28 cellular contexts compared by ENCODE assay signal in the genomic region with DNA sequence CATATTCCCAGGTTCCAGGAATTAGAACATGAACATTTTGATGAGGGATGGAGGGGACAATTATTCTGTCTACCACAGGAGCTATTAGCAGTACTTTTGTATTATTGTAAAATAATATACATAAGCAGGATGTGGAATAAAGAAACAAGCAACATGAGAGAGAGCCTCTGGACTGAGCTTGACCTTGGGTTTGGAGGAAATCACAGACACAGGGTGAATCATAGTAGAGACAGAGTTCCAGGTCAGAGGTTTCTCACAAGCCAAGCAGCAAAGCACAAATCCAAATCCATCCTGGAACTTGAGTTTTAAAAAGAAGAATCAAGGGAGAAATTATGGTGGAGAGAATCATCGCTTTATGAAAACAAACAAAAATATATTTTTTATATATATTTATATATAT. TPM values are rescaled to one million over a fixed set of nuclear protein-coding genes. Genes with fewer than 3 reads are reported as not detected.
DNase-seq lines count a peak whose midpoint lies in the region; TF ChIP-seq lines count a peak whose summit lies in the region.
"Had no signal": no experiment of that assay in that cellular context is flagged by ENCODE, and none has a peak within 500 bp of the region (broad histone marks: within the 10 kb centered on the region; RNA-seq: fewer than 3 reads in every experiment).

No MANE protein-coding gene starts in this region.

- H3K36me3 Mint-ChIP-seq in neural progenitor cell, result no peaks in the 10 kb centered on the region
- H3K36me3 Mint-ChIP-seq: T-cell had no signal

- TF ChIP-seq CTCF in adrenal gland (IDR thresholded peaks at IDR 0.05) (no peak), fibroblast of villous mesenchyme (IDR thresholded peaks at IDR 0.05; ENCODE audit: insufficient read depth, low read depth, low read length) (no peak), neural progenitor cell (IDR thresholded peaks at IDR 0.05) (no peak)

- H3K36me3 ChIP-seq in ACC112 (ENCODE audit: insufficient read depth, low read length) (no peaks in the 10 kb centered on the region), GM23248 (ENCODE audit: low read depth) (no peaks in the 10 kb centered on the region), adrenal gland (replicated peaks in 1 of 2) (no peaks in the 10 kb centered on the region), neural progenitor cell (no peaks in the 10 kb centered on the region)
- H3K36me3 ChIP-seq: suprapubic skin had no signal

- H3K79me2 ChIP-seq in ACC112 (ENCODE audit: control insufficient read depth, insufficient read depth, low read length, unreplicated experiment) (no peaks in the 10 kb centered on the region), GM23248 (ENCODE audit: insufficient read depth) (no peaks in the 10 kb centered on the region), neural progenitor cell (ENCODE audit: low read depth) (no peaks in the 10 kb centered on the region)

- H3K4me1 ChIP-seq in ACC112 (ENCODE audit: control insufficient read depth, insufficient read depth, low read length, unreplicated experiment) (peaks cover 23% of the 10 kb centered on the region), GM23248 (ENCODE audit: insufficient read depth) (peaks cover 17% of the 10 kb centered on the region), adrenal gland (replicated peaks in 1 of 2) (no peaks in the 10 kb centered on the region), neural progenitor cell (no peaks in the 10 kb centered on the region)

- peak; percentile 53 for DNase-seq in GM23248
- DNase-seq in adrenal gland, result peak in 4 of 7 donors; percentile 11 to 28 (median 23)
- DNase-seq in fibroblast of villous mesenchyme (ENCODE audit: low read depth), result peak; percentile 59
- no peak for DNase-seq in NCI-H82 treated with DMSO at 0.1 percent for 48 hours (lab: John Stamatoyannopoulos, UW; ENCODE audit: unreplicated experiment)
- DNase-seq in neural progenitor cell (ENCODE audit: low spot score), result no peak
- no peak for DNase-seq in NCI-H1105 treated with DMSO at 0.1 percent for 48 hours (lab: John Stamatoyannopoulos, UW)
- no peak for DNase-seq in DMS153 treated with DMSO at 0.1 percent for 48 hours (lab: John Stamatoyannopoulos, UW; ENCODE audit: unreplicated experiment)
- DNase-seq: activated CD4-positive, alpha-beta memory T cell treated with anti-CD3 and anti-CD28 coated beads, Interleukin-2, amount 10 ng/mL, durations not matched to agents 7 days and 5 days; activated effector memory CD4-positive, alpha-beta T cell treated with Interleukin-2 at 50 U/mL for 16 hours; activated naive CD8-positive, alpha-beta T cell treated with anti-CD3 and anti-CD28 coated beads for 36 hours; activated T-cell treated with anti-CD3 and anti-CD28 coated beads for 4 hours; C1 segment of cervical spinal cord; Caco-2; DND-41; effector CD4-positive, alpha-beta T cell; NCI-H1417 treated with DMSO at 0.1 percent for 48 hours; NK-92 treated with Interleukin-12 subunit alpha and Interleukin-12 subunit beta, amount 100 ng/mL, for 24 hours; stimulated activated CD4-positive, alpha-beta T cell treated with anti-CD3 and anti-CD28 coated beads, Interleukin-2, amount 100 ng/mL, for 24 hours; T-cell had no signal

- H3F3A ChIP-seq in GM23248 (ENCODE audit: insufficient read depth) (no peaks in the 10 kb centered on the region; the same call in 1 of the 2 replicates), neural progenitor cell (ENCODE audit: low read depth) (no peaks in the 10 kb centered on the region)

- H3K9me3 ChIP-seq in GM23248 (ENCODE audit: low read depth) (no peaks in the 10 kb centered on the region), adrenal gland (replicated peaks in 1 of 3) (no peaks in the 10 kb centered on the region), neural progenitor cell (ENCODE audit: low read depth) (no peaks in the 10 kb centered on the region)
- H3K9me3 ChIP-seq: Caco-2, suprapubic skin had no signal

- no peaks in the 10 kb centered on the region for H3K9me2 ChIP-seq in GM23248 (ENCODE audit: insufficient read depth)

- 98 to 100% methylated on average over 1 of the region's 1 CpG for WGBS in GM23248 (ENCODE audit: low coverage in 1 of 2, low lambda C conversion rate in 2 of 2, missing lambda C conversion rate in 2 of 2), 2 experiments
- WGBS in adrenal gland, 4 donors, result 72 to 87% (median 80%) methylated on average over 1 of the region's 1 CpG

- peaks cover 3% of the 10 kb centered on the region for H3K9me3 Mint-ChIP-seq in neural progenitor cell

- peaks cover 8% of the 10 kb centered on the region for H3K27me3 Mint-ChIP-seq in neural progenitor cell (ENCODE audit: insufficient read depth, low read depth)
- H3K27me3 Mint-ChIP-seq: activated naive CD8-positive, alpha-beta T cell treated with anti-CD3 and anti-CD28 coated beads for 36 hours had no signal

- intact Hi-C loops in adrenal gland (cut with DNase I), result no loop called here

- H2AFZ ChIP-seq in ACC112 (ENCODE audit: low read length, unreplicated experiment) (no peak overlapping the region), GM23248 (no peak overlapping the region), neural progenitor cell (replicated peaks) (no peak overlapping the region)

- no peak overlapping the region for H3K4me2 ChIP-seq in GM23248 (ENCODE audit: unreplicated experiment)
- H3K4me2 ChIP-seq in neural progenitor cell, result no peak overlapping the region
- H3K4me2 ChIP-seq: smooth muscle cell had no signal

- H3K4me1 Mint-ChIP-seq in neural progenitor cell, result peaks cover 4% of the 10 kb centered on the region
- H3K4me1 Mint-ChIP-seq: activated CD4-positive, alpha-beta memory T cell treated with anti-CD3 and anti-CD28 coated beads, Interleukin-2, amount 10 ng/mL, durations not matched to agents 7 days and 5 days; activated naive CD8-positive, alpha-beta T cell treated with anti-CD3 and anti-CD28 coated beads for 36 hours; IgD-negative memory B cell had no signal

- no peak for TF ChIP-seq POLR2A in adrenal gland (IDR thresholded peaks at IDR 0.05)

- H3K27me3 ChIP-seq in ACC112 (ENCODE audit: insufficient read depth, low read length) (no peaks in the 10 kb centered on the region), GM23248 (replicated peaks; ENCODE audit: insufficient read depth) (no peaks in the 10 kb centered on the region), adrenal gland (no peaks in the 10 kb centered on the region), neural progenitor cell (no peaks in the 10 kb centered on the region)

- no peak overlapping the region for H3K9ac ChIP-seq in GM23248
- no peak overlapping the region for H3K9ac ChIP-seq in neural progenitor cell

- H3K27ac Mint-ChIP-seq in neural progenitor cell, result no peak overlapping the region
- H3K27ac Mint-ChIP-seq: activated CD4-positive, alpha-beta memory T cell treated with anti-CD3 and anti-CD28 coated beads, Interleukin-2, amount 10 ng/mL, durations not matched to agents 7 days and 5 days; activated naive CD8-positive, alpha-beta T cell treated with anti-CD3 and anti-CD28 coated beads for 36 hours; IgD-negative memory B cell; T-cell had no signal

- in situ Hi-C loops in GM23248 (cut with MboI), result no loop called here

- no peaks in the 10 kb centered on the region for H4K20me1 ChIP-seq in GM23248 (ENCODE audit: insufficient read depth)
- no peaks in the 10 kb centered on the region for H4K20me1 ChIP-seq in neural progenitor cell (ENCODE audit: low read depth)

- H3K27ac ChIP-seq in ACC112 (ENCODE audit: low read depth, low read length) (0 out of 2 replicates have a peak overlapping the region, but pooled peaks have one; percentile 29), GM23248 (no peak overlapping the region), adrenal gland (no peak overlapping the region), neural progenitor cell (no peak overlapping the region)
- H3K27ac ChIP-seq: suprapubic skin had no signal

- no peak overlapping the region for H3K4me3 Mint-ChIP-seq in neural progenitor cell
- H3K4me3 Mint-ChIP-seq: activated CD4-positive, alpha-beta memory T cell treated with anti-CD3 and anti-CD28 coated beads, Interleukin-2, amount 10 ng/mL, durations not matched to agents 7 days and 5 days; activated naive CD8-positive, alpha-beta T cell treated with anti-CD3 and anti-CD28 coated beads for 36 hours; IgD-negative memory B cell; T-cell had no signal

- H3K4me3 ChIP-seq in ACC112 (ENCODE audit: low read depth, low read length) (no peak overlapping the region), GM23248 (no peak overlapping the region), adrenal gland (no peak overlapping the region), fibroblast of villous mesenchyme (ENCODE audit: low read depth, low read length) (no peak overlapping the region), neural progenitor cell (no peak overlapping the region)
- H3K4me3 ChIP-seq: smooth muscle cell, suprapubic skin had no signal

RNA-seq across cellular contexts. Expression of a gene that starts 5.1 kb away (rescaled TPM):
- not detected in 2 replicates for total RNA-seq in GM23248 (2014; rRNA removed; shearing (Covaris generic))
- polyA plus RNA-seq in GM23248 (2016; fragmentation: Nextera tagmentation; extraction: Ambion mirVana) (not detected in 2 replicates), adrenal gland (not detected)
- total RNA-seq in adrenal gland (not detected), fibroblast of villous mesenchyme (not detected in 2 replicates), neural progenitor cell (ENCODE audit: low replicate concordance) (not detected in 2 replicates)
- total RNA-seq: A673; activated CD4-positive, alpha-beta memory T cell treated with anti-CD3 and anti-CD28 coated beads, Interleukin-2, amount 10 ng/mL, durations not matched to agents 7 days and 5 days; activated naive CD8-positive, alpha-beta T cell treated with anti-CD3 and anti-CD28 coated beads for 36 hours; Caco-2; chondrocyte; NCI-H460; pulmonary artery endothelial cell; smooth muscle cell; T-cell had no signal
- polyA plus RNA-seq: IgD-negative memory B cell, smooth muscle cell had no signal

RNA-seq across cellular contexts. Expression of a gene that starts 10.2 kb away (rescaled TPM):
- 73.5 and 77.8 TPM in 2 replicates for total RNA-seq in GM23248 (2014; rRNA removed; shearing (Covaris generic))
- polyA plus RNA-seq in GM23248 (2016; fragmentation: Nextera tagmentation; extraction: Ambion mirVana), result 39.8 and 42.2 TPM in 2 replicates
- total RNA-seq in adrenal gland, result not detected
- not detected for polyA plus RNA-seq in adrenal gland
- 26.7 and 28.9 TPM in 2 replicates for total RNA-seq in fibroblast of villous mesenchyme
- total RNA-seq in neural progenitor cell (ENCODE audit: low replicate concordance), result not detected in 2 replicates
- total RNA-seq: A673; activated CD4-positive, alpha-beta memory T cell treated with anti-CD3 and anti-CD28 coated beads, Interleukin-2, amount 10 ng/mL, durations not matched to agents 7 days and 5 days; activated naive CD8-positive, alpha-beta T cell treated with anti-CD3 and anti-CD28 coated beads for 36 hours; Caco-2; chondrocyte; pulmonary artery endothelial cell; T-cell had no signal
- polyA plus RNA-seq: IgD-negative memory B cell had no signal

RNA-seq across cellular contexts. Expression of a gene that starts 22.7 kb away (rescaled TPM):
- total RNA-seq in GM23248 (2014; rRNA removed; shearing (Covaris generic)), result 0.25 and 0.76 TPM in 2 replicates
- polyA plus RNA-seq in GM23248 (2016; fragmentation: Nextera tagmentation; extraction: Ambion mirVana), result 1.0 and 1.2 TPM in 2 replicates
- total RNA-seq in adrenal gland, result not detected
- not detected for polyA plus RNA-seq in adrenal gland
- total RNA-seq in fibroblast of villous mesenchyme, result under 0.01 and 0.32 TPM in 2 replicates
- total RNA-seq in neural progenitor cell (ENCODE audit: low replicate concordance), result not detected in 2 replicates
- total RNA-seq: A673; activated CD4-positive, alpha-beta memory T cell treated with anti-CD3 and anti-CD28 coated beads, Interleukin-2, amount 10 ng/mL, durations not matched to agents 7 days and 5 days; activated naive CD8-positive, alpha-beta T cell treated with anti-CD3 and anti-CD28 coated beads for 36 hours; Caco-2; chondrocyte; NCI-H460; pulmonary artery endothelial cell; T-cell had no signal
- polyA plus RNA-seq: IgD-negative memory B cell had no signal

RNA-seq across cellular contexts. Expression of a gene that starts 32.1 kb away (rescaled TPM):
- total RNA-seq in GM23248 (2014; rRNA removed; shearing (Covaris generic)), result not detected in 2 replicates
- polyA plus RNA-seq in GM23248 (2016; fragmentation: Nextera tagmentation; extraction: Ambion mirVana), result not detected in 2 replicates
- total RNA-seq in adrenal gland, result not detected
- polyA plus RNA-seq in adrenal gland, result not detected
- total RNA-seq in fibroblast of villous mesenchyme, result not detected in 2 replicates
- total RNA-seq in neural progenitor cell (ENCODE audit: low replicate concordance), result not detected in 2 replicates
- total RNA-seq: A673; activated CD4-positive, alpha-beta memory T cell treated with anti-CD3 and anti-CD28 coated beads, Interleukin-2, amount 10 ng/mL, durations not matched to agents 7 days and 5 days; activated naive CD8-positive, alpha-beta T cell treated with anti-CD3 and anti-CD28 coated beads for 36 hours; Caco-2; chondrocyte; NCI-H460; pulmonary artery endothelial cell; T-cell had no signal
- polyA plus RNA-seq: esophagus, IgD-negative memory B cell, smooth muscle cell had no signal

RNA-seq across cellular contexts. Expression of a gene that starts 41.6 kb away (rescaled TPM):
- not detected in 2 replicates for total RNA-seq in GM23248 (2014; rRNA removed; shearing (Covaris generic))
- polyA plus RNA-seq in GM23248 (2016; fragmentation: Nextera tagmentation; extraction: Ambion mirVana) (not detected in 2 replicates), adrenal gland (not detected)
- total RNA-seq in adrenal gland (not detected), fibroblast of villous mesenchyme (not detected in 2 replicates), neural progenitor cell (ENCODE audit: low replicate concordance) (not detected in 2 replicates)
- total RNA-seq: A673; activated CD4-positive, alpha-beta memory T cell treated with anti-CD3 and anti-CD28 coated beads, Interleukin-2, amount 10 ng/mL, durations not matched to agents 7 days and 5 days; activated naive CD8-positive, alpha-beta T cell treated with anti-CD3 and anti-CD28 coated beads for 36 hours; Caco-2; chondrocyte; NCI-H460; pulmonary artery endothelial cell; T-cell had no signal
- polyA plus RNA-seq: IgD-negative memory B cell, smooth muscle cell had no signal

Comparison
In these comparisons a context has a peak if more than half of its experiments do, and no peak if none do; other contexts are left out.
1. DNase-seq: peak in GM23248 (single experiment), adrenal gland (4 of 7) and fibroblast of villous mesenchyme (single experiment); none in NCI-H82 treated with DMSO at 0.1 percent for 48 hours (single experiment), neural progenitor cell (single experiment), NCI-H1105 treated with DMSO at 0.1 percent for 48 hours (single experiment) and DMS153 treated with DMSO at 0.1 percent for 48 hours (single experiment).
2. RNA of a gene that starts 10.2 kb away (total RNA-seq): 73.5 to 77.8 TPM in GM23248 and 26.7 to 28.9 TPM in fibroblast of villous mesenchyme; not detected in adrenal gland and not detected in neural progenitor cell; every median in the first group is over 10 times any median in the second.